In genomic region chr3:164912916-164913315, GRCh38 we compare ENCODE assay signal across 28 cellular contexts.
"Had no signal": no experiment of that assay in that cellular context is flagged by ENCODE, and none has a peak within 500 bp of the region (broad histone marks: within the 10 kb centered on the region; RNA-seq: fewer than 3 reads in every experiment).

No MANE protein-coding gene starts in this region.

- H3K27me3 ChIP-seq: stomach, suprapubic skin, testis, tibial artery, tibial nerve, transverse colon, upper lobe of left lung, upper lobe of right lung, uterus, vagina had no signal

- DNase-seq: stimulated activated CD4-positive, alpha-beta T cell treated with anti-CD3 and anti-CD28 coated beads, Interleukin-2, amount 100 ng/mL, for 48 hours; stimulated activated CD4-positive, alpha-beta T cell treated with anti-CD3 and anti-CD28 coated beads, Interleukin-4, amount 100 ng/mL, for 1 hour; stimulated activated CD4-positive, alpha-beta T cell treated with anti-CD3 and anti-CD28 coated beads, Interleukin-4, amount 100 ng/mL, for 4 hours; stimulated activated CD8-positive, alpha-beta memory T cell treated with anti-CD3 and anti-CD28 coated beads, Interleukin-4, amount 100 ng/mL, for 48 hours; stimulated activated naive B cell treated with anti-CD40 and anti-IgM and Interleukin-4, amounts not matched to agents 10 μg/mL and 1 μg/mL and 100 μg/mL, for 72 hours; stimulated activated naive CD4-positive, alpha-beta T cell; stimulated activated naive CD4-positive, alpha-beta T cell treated with Interleukin-2 at 50 U/mL for 16 hours; stimulated activated naive CD8-positive, alpha-beta T cell treated with anti-CD3 and anti-CD28 coated beads, Interleukin-15, amount 100 ng/mL, for 72 hours; stimulated activated naive CD8-positive, alpha-beta T cell treated with anti-CD3 and anti-CD28 coated beads, Interleukin-15, Interleukin-2, amounts not matched to agents 100 U/mL and 50 U/mL, for 24 hours; stomach; substantia nigra; testis; thyroid gland; tibial artery; transverse colon; trophoblast cell; upper lobe of left lung; upper lobe of right lung; uterus had no signal

- H3K27ac Mint-ChIP-seq: stimulated activated effector memory CD8-positive, alpha-beta T cell treated with anti-CD3 and anti-CD28 coated beads, Interleukin-12 subunit alpha, Interleukin-12 subunit beta, amount 100 ng/mL, for 72 hours; stimulated activated memory B cell treated with anti-CD40 and anti-IgM and Interleukin-4, amounts not matched to agents 10 μg/mL and 1 μg/mL and 100 μg/mL, for 72 hours; stimulated activated naive B cell treated with anti-CD40 and anti-IgM and Interleukin-4, amounts not matched to agents 10 μg/mL and 1 μg/mL and 100 μg/mL, for 72 hours; stimulated activated naive CD8-positive, alpha-beta T cell treated with anti-CD3 and anti-CD28 coated beads, Interleukin-15, amount 100 ng/mL, for 72 hours; stimulated activated naive CD8-positive, alpha-beta T cell treated with anti-CD3 and anti-CD28 coated beads, Interleukin-15, Interleukin-2, amounts not matched to agents 100 ng/mL and 50 ng/mL, for 24 hours; type B pancreatic cell had no signal

- H3K4me3 Mint-ChIP-seq: stimulated activated effector memory CD8-positive, alpha-beta T cell treated with anti-CD3 and anti-CD28 coated beads, Interleukin-12 subunit alpha, Interleukin-12 subunit beta, amount 100 ng/mL, for 72 hours; stimulated activated memory B cell treated with anti-CD40 and anti-IgM and Interleukin-4, amounts not matched to agents 10 μg/mL and 1 μg/mL and 100 μg/mL, for 72 hours; stimulated activated naive B cell treated with anti-CD40 and anti-IgM and Interleukin-4, amounts not matched to agents 10 μg/mL and 1 μg/mL and 100 μg/mL, for 72 hours; stimulated activated naive CD8-positive, alpha-beta T cell treated with anti-CD3 and anti-CD28 coated beads, Interleukin-15, amount 100 ng/mL, for 72 hours; stimulated activated naive CD8-positive, alpha-beta T cell treated with anti-CD3 and anti-CD28 coated beads, Interleukin-15, Interleukin-2, amounts not matched to agents 100 ng/mL and 50 ng/mL, for 24 hours; type B pancreatic cell had no signal

- H3K36me3 ChIP-seq: stomach, suprapubic skin, thoracic aorta, thyroid gland, tibial artery, tibial nerve, transverse colon, upper lobe of left lung, upper lobe of right lung, uterus, vagina had no signal

- H3K4me1 Mint-ChIP-seq: stimulated activated effector memory CD8-positive, alpha-beta T cell treated with anti-CD3 and anti-CD28 coated beads, Interleukin-12 subunit alpha, Interleukin-12 subunit beta, amount 100 ng/mL, for 72 hours; stimulated activated memory B cell treated with anti-CD40 and anti-IgM and Interleukin-4, amounts not matched to agents 10 μg/mL and 1 μg/mL and 100 μg/mL, for 72 hours; stimulated activated naive B cell treated with anti-CD40 and anti-IgM and Interleukin-4, amounts not matched to agents 10 μg/mL and 1 μg/mL and 100 μg/mL, for 72 hours; stimulated activated naive CD8-positive, alpha-beta T cell treated with anti-CD3 and anti-CD28 coated beads, Interleukin-15, amount 100 ng/mL, for 72 hours had no signal

- H3K9me3 Mint-ChIP-seq: type B pancreatic cell had no signal

- FAIRE-seq: urothelium cell line had no signal

- ATAC-seq: stimulated activated effector memory CD8-positive, alpha-beta T cell treated with anti-CD3 and anti-CD28 coated beads, Interleukin-12 subunit alpha, Interleukin-12 subunit beta, amount 100 ng/mL, for 72 hours; stimulated activated memory B cell treated with anti-CD40 and anti-IgM and Interleukin-4, amounts not matched to agents 10 μg/mL and 1 μg/mL and 100 μg/mL, for 72 hours; stimulated activated naive B cell treated with anti-CD40 and anti-IgM and Interleukin-4, amounts not matched to agents 10 μg/mL and 1 μg/mL and 100 μg/mL, for 72 hours; stimulated activated naive CD8-positive, alpha-beta T cell treated with anti-CD3 and anti-CD28 coated beads, Interleukin-15, amount 100 ng/mL, for 72 hours; stimulated activated naive CD8-positive, alpha-beta T cell treated with anti-CD3 and anti-CD28 coated beads, Interleukin-15, Interleukin-2, amounts not matched to agents 100 U/mL and 50 U/mL, for 24 hours; upper lobe of right lung had no signal

- H3K9me3 ChIP-seq: testis, thoracic aorta, thyroid gland, tibial artery, transverse colon, upper lobe of right lung, uterus, vagina had no signal

- H3K27ac ChIP-seq: stomach, suprapubic skin, testis, thoracic aorta, thyroid gland, tibial artery, tibial nerve, transverse colon, upper lobe of left lung, upper lobe of right lung, uterus, vagina had no signal

- H3K4me1 ChIP-seq: stomach, suprapubic skin, testis, thyroid gland, tibial artery, tibial nerve, transverse colon, upper lobe of left lung, upper lobe of right lung, uterus, vagina had no signal

- H3K4me3 ChIP-seq: stomach, suprapubic skin, testis, thoracic aorta, thyroid gland, tibial artery, tibial nerve, transverse colon, upper lobe of left lung, upper lobe of right lung, uterus, vagina had no signal

- H3K36me3 Mint-ChIP-seq: stimulated activated effector memory CD8-positive, alpha-beta T cell treated with anti-CD3 and anti-CD28 coated beads, Interleukin-12 subunit alpha, Interleukin-12 subunit beta, amount 100 ng/mL, for 72 hours; stimulated activated memory B cell treated with anti-CD40 and anti-IgM and Interleukin-4, amounts not matched to agents 10 μg/mL and 1 μg/mL and 100 μg/mL, for 72 hours; stimulated activated naive B cell treated with anti-CD40 and anti-IgM and Interleukin-4, amounts not matched to agents 10 μg/mL and 1 μg/mL and 100 μg/mL, for 72 hours; type B pancreatic cell had no signal

- H3K27me3 Mint-ChIP-seq: stimulated activated memory B cell treated with anti-CD40 and anti-IgM and Interleukin-4, amounts not matched to agents 10 μg/mL and 1 μg/mL and 100 μg/mL, for 72 hours; stimulated activated naive B cell treated with anti-CD40 and anti-IgM and Interleukin-4, amounts not matched to agents 10 μg/mL and 1 μg/mL and 100 μg/mL, for 72 hours; stimulated activated naive CD8-positive, alpha-beta T cell treated with anti-CD3 and anti-CD28 coated beads, Interleukin-15, amount 100 ng/mL, for 72 hours; stimulated activated naive CD8-positive, alpha-beta T cell treated with anti-CD3 and anti-CD28 coated beads, Interleukin-15, Interleukin-2, amounts not matched to agents 100 ng/mL and 50 ng/mL, for 24 hours; type B pancreatic cell had no signal
